13 cellular contexts compared by ENCODE assay signal in genomic region chr3:54046677-54047214, GRCh38.
A peak's percentile ranks its signal among the peaks of the same experiment; 100 is the strongest.
DNase-seq lines count a peak whose midpoint lies in the region; ATAC-seq, FAIRE-seq and TF ChIP-seq lines count a peak whose summit lies in the region.
"Had no signal": no experiment of that assay in that cellular context is flagged by ENCODE, and none has a peak within 500 bp of the region (broad histone marks: within the 10 kb centered on the region; RNA-seq: fewer than 3 reads in every experiment).

No MANE protein-coding gene starts in this region.

- intact Hi-C loops in mucosa of descending colon (cut with DNase I, micrococcal nuclease): no loop called here

- H3K4me1 ChIP-seq in BE2C (peaks cover 6% of the 10 kb centered on the region; the same call in 1 of the 2 replicates), mucosa of descending colon (ENCODE audit: low read depth) (no peaks in the 10 kb centered on the region)

- H3K4me3 ChIP-seq in BE2C (ENCODE audit: low read depth, low read length) (no peak overlapping the region), bronchial epithelial cell (ENCODE audit: low read depth, low read length) (no peak overlapping the region), mucosa of descending colon (no peak overlapping the region)

- peak; percentile 83 for FAIRE-seq in bronchial epithelial cell (lab: Jason Lieb, UNC)
- FAIRE-seq: endothelial cell of umbilical vein had no signal

- DNase-seq in BE2C (peak; percentile 51), NCI-H2196 (lab: John Stamatoyannopoulos, UW; ENCODE audit: unreplicated experiment) (peak; percentile 60), bronchial epithelial cell (ENCODE audit: low read depth) (peak; percentile 93), mucosa of descending colon (peak in 1 of 3 donors; percentile 33), mesenteric fat pad (ENCODE audit: low spot score) (no peak), putamen (ENCODE audit: low spot score) (no peak)
- no peak for DNase-seq in stimulated activated CD4-positive, alpha-beta T cell treated with anti-CD3 and anti-CD28 coated beads, Interleukin-4, amount 100 ng/mL, for 1 hour
- no peak for DNase-seq in NK-92 treated with Interleukin-12 subunit alpha and Interleukin-12 subunit beta, amount 100 ng/mL, for 24 hours (lab: John Stamatoyannopoulos, UW)
- DNase-seq: activated CD4-positive, alpha-beta memory T cell treated with anti-CD3 and anti-CD28 coated beads for 36 hours; H7; NCI-H1105 had no signal

- no peaks in the 10 kb centered on the region for H3K9me3 ChIP-seq in BE2C
- H3K9me3 ChIP-seq in mucosa of descending colon: no peaks in the 10 kb centered on the region

- peak; percentile 71 for ATAC-seq in mucosa of descending colon
- ATAC-seq: Right ventricle myocardium inferior had no signal

- H3K27me3 ChIP-seq in BE2C (no peaks in the 10 kb centered on the region), bronchial epithelial cell (ENCODE audit: control insufficient read depth, insufficient read depth, low read length) (no peaks in the 10 kb centered on the region)

- H3K36me3 ChIP-seq in BE2C (no peaks in the 10 kb centered on the region), bronchial epithelial cell (ENCODE audit: control insufficient read depth, insufficient read depth, low read length) (no peaks in the 10 kb centered on the region), mucosa of descending colon (ENCODE audit: low read depth) (no peaks in the 10 kb centered on the region)

- TF ChIP-seq CTCF in BE2C (IDR thresholded peaks at IDR 0.05; ENCODE audit: low read depth, low read length): no peak
- TF ChIP-seq CTCF in bronchial epithelial cell (IDR thresholded peaks at IDR 0.05; ENCODE audit: insufficient read depth, low read length, severe bottlenecking): no peak
- no peak for TF ChIP-seq CTCF in mucosa of descending colon (IDR thresholded peaks at IDR 0.05)

Comparison
In these comparisons a context has a peak if more than half of its experiments do, and no peak if none do; other contexts are left out.
1. DNase-seq: peak in BE2C (single experiment), NCI-H2196 (single experiment) and bronchial epithelial cell (single experiment); none in mesenteric fat pad (single experiment), putamen (single experiment), stimulated activated CD4-positive, alpha-beta T cell treated with anti-CD3 and anti-CD28 coated beads, Interleukin-4, amount 100 ng/mL, for 1 hour (single experiment) and NK-92 treated with Interleukin-12 subunit alpha and Interleukin-12 subunit beta, amount 100 ng/mL, for 24 hours (single experiment).